1 cellular context compared by ENCODE assay signal in the genomic region with DNA sequence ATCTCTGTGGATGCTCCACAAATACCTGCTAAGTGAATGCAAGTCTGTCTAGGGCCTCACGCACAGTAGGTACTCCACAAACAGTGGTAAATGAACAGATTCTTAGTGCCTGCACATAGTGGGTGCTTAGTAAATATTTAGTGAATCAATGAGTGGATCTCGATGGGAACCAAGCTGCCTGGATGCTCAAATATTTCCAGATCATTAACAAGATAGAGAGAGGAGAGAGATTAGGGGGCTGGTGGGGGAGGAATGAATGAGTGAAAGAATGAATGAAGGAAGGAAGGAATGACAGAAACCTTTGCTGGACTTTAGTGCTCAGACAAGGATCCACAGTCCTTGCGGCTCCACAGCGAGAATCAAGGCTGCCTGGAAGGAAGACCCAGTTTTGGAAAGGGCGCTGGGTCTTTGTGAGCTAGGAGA.
TF ChIP-seq lines count a peak whose summit lies in the region.

No MANE protein-coding gene starts in this region.

TF ChIP-seq in GM12878, 131 proteins besides CTCF, POLR2A, EP300 and RAD21 (continued from another document):
- TF ChIP-seq, protein P1, sequence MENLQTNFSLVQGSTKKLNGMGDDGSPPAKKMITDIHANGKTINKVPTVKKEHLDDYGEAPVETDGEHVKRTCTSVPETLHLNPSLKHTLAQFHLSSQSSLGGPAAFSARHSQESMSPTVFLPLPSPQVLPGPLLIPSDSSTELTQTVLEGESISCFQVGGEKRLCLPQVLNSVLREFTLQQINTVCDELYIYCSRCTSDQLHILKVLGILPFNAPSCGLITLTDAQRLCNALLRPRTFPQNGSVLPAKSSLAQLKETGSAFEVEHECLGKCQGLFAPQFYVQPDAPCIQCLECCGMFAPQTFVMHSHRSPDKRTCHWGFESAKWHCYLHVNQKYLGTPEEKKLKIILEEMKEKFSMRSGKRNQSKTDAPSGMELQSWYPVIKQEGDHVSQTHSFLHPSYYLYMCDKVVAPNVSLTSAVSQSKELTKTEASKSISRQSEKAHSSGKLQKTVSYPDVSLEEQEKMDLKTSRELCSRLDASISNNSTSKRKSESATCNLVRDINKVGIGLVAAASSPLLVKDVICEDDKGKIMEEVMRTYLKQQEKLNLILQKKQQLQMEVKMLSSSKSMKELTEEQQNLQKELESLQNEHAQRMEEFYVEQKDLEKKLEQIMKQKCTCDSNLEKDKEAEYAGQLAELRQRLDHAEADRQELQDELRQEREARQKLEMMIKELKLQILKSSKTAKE (IDR thresholded peaks at IDR 0.05; ENCODE audit: low read depth, poor library complexity, severe bottlenecking) = no peak
